ENCODE assay signal across 2 cellular contexts in genomic region chr6:33686225-33686742, GRCh38.
TF ChIP-seq lines count a peak whose summit lies in the region.

No MANE protein-coding gene starts in this region.

TF ChIP-seq in SK-N-SH, 30 proteins besides CTCF, POLR2A, EP300 and RAD21 (continued from another document):
- TF ChIP-seq TEAD4 (IDR thresholded peaks at IDR 0.05; ENCODE audit: borderline replicate concordance, insufficient read depth) (no peak), FOSL2 (IDR thresholded peaks at IDR 0.05; ENCODE audit: borderline replicate concordance, low read depth) (no peak), JUND (IDR thresholded peaks at IDR 0.05) (no peak), YY1 (IDR thresholded peaks at IDR 0.05; ENCODE audit: low read depth) (no peak), POLR2AphosphoS5 (IDR thresholded peaks at IDR 0.05; ENCODE audit: low read depth, low read length) (no peak), NRF1 (IDR thresholded peaks at IDR 0.05; ENCODE audit: low read depth, low read length) (no peak), RCOR1 (IDR thresholded peaks at IDR 0.05; ENCODE audit: low read length) (no peak), CHD2 (IDR thresholded peaks at IDR 0.05; ENCODE audit: low read length, partially characterized antibody) (no peak), RXRA (IDR thresholded peaks at IDR 0.05; ENCODE audit: borderline replicate concordance, low read depth) (no peak), GABPA (IDR thresholded peaks at IDR 0.05; ENCODE audit: low read depth) (no peak), FOXJ3 (CRISPR knock-in tag; IDR thresholded peaks at IDR 0.05) (no peak)

TF ChIP-seq in SK-N-SH treated with all-trans-retinoic acid at 6 μM for 48 hours, 23 proteins besides CTCF, POLR2A, EP300 and RAD21:
- TF ChIP-seq TSHZ2 (CRISPR knock-in tag; IDR thresholded peaks at IDR 0.05): no peak
- no peak for TF ChIP-seq ESRRG (CRISPR knock-in tag; IDR thresholded peaks at IDR 0.05)
- no peak for TF ChIP-seq TOX (CRISPR knock-in tag; IDR thresholded peaks at IDR 0.05; ENCODE audit: borderline replicate concordance)
- no peak for TF ChIP-seq PPARA (CRISPR knock-in tag; IDR thresholded peaks at IDR 0.05; ENCODE audit: borderline replicate concordance)
- TF ChIP-seq ISL1 (CRISPR knock-in tag; IDR thresholded peaks at IDR 0.05): no peak
- TF ChIP-seq RARB (CRISPR knock-in tag; IDR thresholded peaks at IDR 0.05): no peak
- no peak for TF ChIP-seq CSRNP3 (CRISPR knock-in tag; IDR thresholded peaks at IDR 0.05)
- TF ChIP-seq ZNF70 (CRISPR knock-in tag; IDR thresholded peaks at IDR 0.05): no peak
- TF ChIP-seq ARNTL (CRISPR knock-in tag; IDR thresholded peaks at IDR 0.05; ENCODE audit: borderline replicate concordance, low read depth): no peak
- no peak for TF ChIP-seq SNAI2 (CRISPR knock-in tag; IDR thresholded peaks at IDR 0.05)
- TF ChIP-seq GLIS3 (CRISPR knock-in tag; IDR thresholded peaks at IDR 0.05): no peak
- no peak for TF ChIP-seq CSDC2 (CRISPR knock-in tag; IDR thresholded peaks at IDR 0.05)
- TF ChIP-seq ZFP30 (CRISPR knock-in tag; IDR thresholded peaks at IDR 0.05): no peak
- TF ChIP-seq BACH2 (CRISPR knock-in tag; IDR thresholded peaks at IDR 0.05; ENCODE audit: borderline replicate concordance): no peak
- no peak for TF ChIP-seq ZNF8 (CRISPR knock-in tag; IDR thresholded peaks at IDR 0.05)
- no peak for TF ChIP-seq ZNF565 (CRISPR knock-in tag; conservative IDR thresholded peaks at IDR 0.05; ENCODE audit: low read depth)
- TF ChIP-seq CREB5 (CRISPR knock-in tag; IDR thresholded peaks at IDR 0.05; ENCODE audit: low read depth): no peak
- TF ChIP-seq ZFP3 (CRISPR knock-in tag; IDR thresholded peaks at IDR 0.05): no peak
TF ChIP-seq in SK-N-SH treated with all-trans-retinoic acid at 6 μM for 48 hours: peak in this region for 0.
